16 cellular contexts compared by ENCODE assay signal in the genomic region with DNA sequence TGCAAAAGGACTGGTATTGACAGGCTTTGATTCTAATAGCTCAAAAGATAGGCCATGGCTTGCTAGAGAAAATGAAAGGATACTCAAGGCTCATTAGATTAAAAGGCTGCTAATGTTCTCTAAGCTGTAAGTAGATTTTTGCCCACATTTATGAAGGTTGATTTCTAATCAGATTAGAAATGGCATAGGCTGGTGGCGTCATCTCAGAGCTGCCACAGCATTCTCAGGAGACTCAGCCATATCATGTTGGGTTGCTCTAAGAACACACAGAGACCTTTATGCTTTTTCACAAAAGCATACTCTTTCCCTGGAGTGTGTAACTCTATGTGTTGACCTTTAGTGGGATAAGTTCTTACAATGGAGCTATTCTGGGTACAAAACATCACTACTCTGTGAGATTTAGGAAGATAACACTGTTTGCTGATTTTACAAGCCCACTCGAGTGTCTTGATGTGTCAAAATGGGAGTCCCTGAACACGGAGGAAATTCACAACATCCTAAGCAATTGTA.
DNase-seq lines count a peak whose midpoint lies in the region; ATAC-seq and TF ChIP-seq lines count a peak whose summit lies in the region.
"Had no signal": no experiment of that assay in that cellular context is flagged by ENCODE, and none has a peak within 500 bp of the region (broad histone marks: within the 10 kb centered on the region; RNA-seq: fewer than 3 reads in every experiment).

No MANE protein-coding gene starts in this region.

- H3K27ac ChIP-seq in adrenal gland: no peak overlapping the region
- H3K27ac ChIP-seq: BLaER1, HL-60 had no signal

- 49 to 73% (median 62%) methylated on average over 3 of the region's 3 CpGs for WGBS in adrenal gland, 4 donors

- H3K9me3 ChIP-seq in adrenal gland (replicated peaks in 1 of 3): no peaks in the 10 kb centered on the region
- H3K9me3 ChIP-seq: BLaER1 had no signal

- H3K4me1 ChIP-seq in adrenal gland (replicated peaks in 1 of 2): no peaks in the 10 kb centered on the region
- H3K4me1 ChIP-seq: BLaER1 had no signal

- no peak for TF ChIP-seq POLR2A in adrenal gland (IDR thresholded peaks at IDR 0.05)

- TF ChIP-seq CTCF in adrenal gland (IDR thresholded peaks at IDR 0.05): no peak

- DNase-seq in D341Med (ENCODE audit: low spot score): peak; percentile 73
- DNase-seq in SK-MEL-5 (ENCODE audit: low read depth, low spot score): peak; percentile 76
- peak; percentile 85 for DNase-seq in foreskin melanocyte
- DNase-seq in pons (ENCODE audit: low spot score): peak; percentile 46
- DNase-seq in adrenal gland: no peak
- DNase-seq in epidermal melanocyte (ENCODE audit: insufficient read length, low spot score): no peak
- DNase-seq: 8988T; Calu3; CD4-positive, alpha-beta memory T cell; GOT3; H7; HFFc6 had no signal

- no peaks in the 10 kb centered on the region for H3K27me3 ChIP-seq in adrenal gland
- H3K27me3 ChIP-seq: BLaER1 had no signal

- no peaks in the 10 kb centered on the region for H3K36me3 ChIP-seq in adrenal gland (replicated peaks in 1 of 2)
- H3K36me3 ChIP-seq: BLaER1 had no signal

- in situ Hi-C loops in SK-MEL-5 (cut with HindIII; ENCODE audit: low pct_unique_long_range_greater_than_20kb, low sequenced_read_pairs): no loop called here

- ATAC-seq in GM21381 (IDR thresholded peaks at IDR 0.05; ENCODE audit: unreplicated experiment): no peak
- ATAC-seq: HCT116 had no signal

- intact Hi-C loops in adrenal gland (cut with DNase I): no loop called here

- H3K4me3 ChIP-seq in adrenal gland: no peak overlapping the region
- H3K4me3 ChIP-seq: BLaER1 had no signal

Comparison
In these comparisons a context has a peak if more than half of its experiments do, and no peak if none do; other contexts are left out.
1. DNase-seq: peak in D341Med (single experiment), SK-MEL-5 (single experiment), foreskin melanocyte (single experiment) and pons (single experiment); none in adrenal gland (0 of 7) and epidermal melanocyte (single experiment).